ENCODE assay signal across 10 cellular contexts in genomic region chr14:101733211-101733610, GRCh38. TPM values are rescaled to one million over a fixed set of nuclear protein-coding genes. Genes with fewer than 3 reads are reported as not detected.
DNase-seq lines count a peak whose midpoint lies in the region; ATAC-seq lines count a peak whose summit lies in the region.
"Had no signal": no experiment of that assay in that cellular context is flagged by ENCODE, and none has a peak within 500 bp of the region (broad histone marks: within the 10 kb centered on the region; RNA-seq: fewer than 3 reads in every experiment).

No MANE protein-coding gene starts in this region.

- no peaks in the 10 kb centered on the region for H3K27me3 Mint-ChIP-seq in activated T-helper 17 cell treated with anti-CD3 and anti-CD28 coated beads, Interleukin-2, amount 50 U/mL, for 72 hours
- H3K27me3 Mint-ChIP-seq in immature natural killer cell (ENCODE audit: low read depth in 3 of 3), result peaks cover 1 to 6% (median 3%) of the 10 kb centered on the region in 3 donors
- H3K27me3 Mint-ChIP-seq: activated naive CD8-positive, alpha-beta T cell had no signal

- H3K36me3 Mint-ChIP-seq in activated T-helper 17 cell treated with anti-CD3 and anti-CD28 coated beads, Interleukin-2, amount 50 U/mL, for 72 hours (ENCODE audit: low read depth), result no peaks in the 10 kb centered on the region
- peaks cover 0 to 8% (median 0%) of the 10 kb centered on the region in 3 donors for H3K36me3 Mint-ChIP-seq in immature natural killer cell
- H3K36me3 Mint-ChIP-seq: activated naive CD8-positive, alpha-beta T cell had no signal

- peak; percentile 75 for DNase-seq in Daoy (ENCODE audit: low read depth)
- peak; percentile 32 for DNase-seq in LoVo (ENCODE audit: low spot score)
- DNase-seq in immature natural killer cell, result no peak
- no peak for DNase-seq in stimulated activated CD4-positive, alpha-beta T cell treated with anti-CD3 and anti-CD28 coated beads, Interleukin-4, amount 100 ng/mL, for 24 hours
- no peak for DNase-seq in HuH-7 (ENCODE audit: low spot score)
- DNase-seq: NCI-H1930 had no signal

- ATAC-seq in activated T-helper 17 cell treated with anti-CD3 and anti-CD28 coated beads, Interleukin-2, amount 50 U/mL, for 72 hours (replicated peaks), result no peak
- ATAC-seq in GM18498 (IDR thresholded peaks at IDR 0.05; ENCODE audit: unreplicated experiment) (no peak), HG02981 (IDR thresholded peaks at IDR 0.05; ENCODE audit: unreplicated experiment) (no peak)

- H3K9me3 Mint-ChIP-seq in activated T-helper 17 cell treated with anti-CD3 and anti-CD28 coated beads, Interleukin-2, amount 50 U/mL, for 72 hours, result peaks cover 6% of the 10 kb centered on the region
- no peaks in the 10 kb centered on the region for H3K9me3 Mint-ChIP-seq in immature natural killer cell

- no peak overlapping the region for H3K27ac Mint-ChIP-seq in activated T-helper 17 cell treated with anti-CD3 and anti-CD28 coated beads, Interleukin-2, amount 50 U/mL, for 72 hours
- H3K27ac Mint-ChIP-seq in immature natural killer cell, result peak overlapping the region in 5 of 6 donors; percentile 23 to 53 (median 44)

- peak overlapping the region; percentile 92 for H3K4me3 Mint-ChIP-seq in activated T-helper 17 cell treated with anti-CD3 and anti-CD28 coated beads, Interleukin-2, amount 50 U/mL, for 72 hours
- H3K4me3 Mint-ChIP-seq in immature natural killer cell, result no peak overlapping the region
- H3K4me3 Mint-ChIP-seq: activated naive CD8-positive, alpha-beta T cell had no signal

- H3K4me1 Mint-ChIP-seq in activated T-helper 17 cell treated with anti-CD3 and anti-CD28 coated beads, Interleukin-2, amount 50 U/mL, for 72 hours, result peaks cover 29% of the 10 kb centered on the region
- peaks cover 57 to 62% of the 10 kb centered on the region in 2 donors for H3K4me1 Mint-ChIP-seq in immature natural killer cell

RNA-seq across cellular contexts. Expression of gene PPP2R5C, which starts 28.3 kb away (rescaled TPM):
- total RNA-seq in Daoy (2014; rRNA removed; shearing (Covaris generic)), result 124 and 138 TPM in 2 replicates
- 100 to 1,000 TPM; 232 to 283 TPM for total RNA-seq in activated T-helper 17 cell treated with anti-CD3 and anti-CD28 coated beads, Interleukin-2, amount 50 U/mL, for 72 hours
- 100 to 1,000 TPM; 214 to 250 (median 236) TPM for polyA plus RNA-seq in immature natural killer cell

Comparison
In these comparisons a context has a peak if more than half of its experiments do, and no peak if none do; other contexts are left out.
1. DNase-seq: peak in Daoy (single experiment) and LoVo (single experiment); none in immature natural killer cell (0 of 3), stimulated activated CD4-positive, alpha-beta T cell treated with anti-CD3 and anti-CD28 coated beads, Interleukin-4, amount 100 ng/mL, for 24 hours (single experiment) and HuH-7 (single experiment).